Comparison of ENCODE assay signal across 25 cellular contexts in the genomic region with DNA sequence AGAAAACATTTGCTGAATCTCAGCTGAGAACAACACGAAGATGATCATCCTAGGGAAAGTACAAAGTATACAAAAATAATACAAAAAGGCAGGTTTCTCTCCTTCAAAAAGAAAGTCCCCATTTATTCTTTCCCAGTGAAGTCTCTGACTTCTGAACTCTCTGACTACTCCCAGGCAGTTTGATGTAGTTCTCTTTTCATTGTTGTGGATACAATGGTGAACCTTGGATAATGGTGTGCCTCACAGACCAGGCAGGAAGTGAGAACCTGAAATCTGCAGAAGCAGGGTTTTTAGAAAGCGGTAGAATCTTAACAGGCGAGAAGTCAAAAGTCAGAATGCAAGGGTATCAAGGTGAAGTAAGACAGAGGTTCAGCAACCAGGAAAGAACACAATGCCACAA.
DNase-seq lines count a peak whose midpoint lies in the region; ATAC-seq and TF ChIP-seq lines count a peak whose summit lies in the region.
"Had no signal": no experiment of that assay in that cellular context is flagged by ENCODE, and none has a peak within 500 bp of the region (broad histone marks: within the 10 kb centered on the region; RNA-seq: fewer than 3 reads in every experiment).

No MANE protein-coding gene starts in this region.

- H3K4me1 ChIP-seq in GM23338 (ENCODE audit: insufficient read depth) (peaks cover 27% of the 10 kb centered on the region), SJSA1 (replicated peaks) (peaks cover 21% of the 10 kb centered on the region), neuron (ENCODE audit: insufficient read depth, low read length) (peaks cover 49% of the 10 kb centered on the region)
- H3K4me1 ChIP-seq: psoas muscle had no signal

- H3K9me3 Mint-ChIP-seq in GM23338 (peaks cover 18% of the 10 kb centered on the region), glutamatergic neuron (ENCODE audit: unreplicated experiment) (peaks cover 5% of the 10 kb centered on the region), immature natural killer cell (no peaks in the 10 kb centered on the region)
- H3K9me3 Mint-ChIP-seq: activated CD4-positive, alpha-beta memory T cell treated with anti-CD3 and anti-CD28 coated beads for 36 hours; T-helper 1 cell treated with Interleukin-12 subunit alpha and Interleukin-12 subunit beta and Interleukin-4 antibody, amounts not matched to agents 30 μg/mL and 1 μg/mL, for 36 hours had no signal

- H3K36me3 Mint-ChIP-seq in GM23338 (ENCODE audit: low read depth) = peaks cover 12% of the 10 kb centered on the region
- no peaks in the 10 kb centered on the region for H3K36me3 Mint-ChIP-seq in glutamatergic neuron (ENCODE audit: unreplicated experiment)
- no peaks in the 10 kb centered on the region for H3K36me3 Mint-ChIP-seq in immature natural killer cell
- H3K36me3 Mint-ChIP-seq: activated CD4-positive, alpha-beta memory T cell treated with anti-CD3 and anti-CD28 coated beads for 36 hours had no signal

- TF ChIP-seq CTCF in GM23338 (conservative IDR thresholded peaks at IDR 0.05; ENCODE audit: low read depth in 2 of 2) = no peak
- TF ChIP-seq CTCF in glutamatergic neuron (IDR thresholded peaks at IDR 0.05; ENCODE audit: partially characterized antibody, unreplicated experiment) = no peak

- H3F3A ChIP-seq in GM23338 (replicated peaks; ENCODE audit: low read depth) = no peaks in the 10 kb centered on the region

- H3K27ac ChIP-seq in GM23338 (ENCODE audit: low read depth) = peak overlapping the region; percentile 75
- H3K27ac ChIP-seq in SJSA1 = 0 out of 2 replicates have a peak overlapping the region, but pooled peaks have one; percentile 29
- H3K27ac ChIP-seq: gastroesophageal sphincter, KMS-11, PC-9, psoas muscle, tibial artery had no signal

- H3K27ac Mint-ChIP-seq in GM23338 (peak overlapping the region; percentile 86), glutamatergic neuron (ENCODE audit: unreplicated experiment) (peak overlapping the region; percentile 87), immature natural killer cell (no peak overlapping the region)
- H3K27ac Mint-ChIP-seq: activated CD4-positive, alpha-beta memory T cell treated with anti-CD3 and anti-CD28 coated beads for 36 hours; T-helper 1 cell treated with Interleukin-12 subunit alpha and Interleukin-12 subunit beta and Interleukin-4 antibody, amounts not matched to agents 30 μg/mL and 1 μg/mL, for 36 hours had no signal

- H3K27me3 ChIP-seq in GM23338 (ENCODE audit: insufficient read depth) (no peaks in the 10 kb centered on the region), SJSA1 (replicated peaks) (no peaks in the 10 kb centered on the region), neuron (ENCODE audit: insufficient read depth, low read length) (no peaks in the 10 kb centered on the region)
- H3K27me3 ChIP-seq: gastroesophageal sphincter, tibial artery had no signal

- H2AFZ ChIP-seq in GM23338 (peak overlapping the region; percentile 73), neuron (ENCODE audit: low read depth, low read length) (peak overlapping the region; percentile 32)
- H2AFZ ChIP-seq: PC-9 had no signal

- H3K4me1 Mint-ChIP-seq in GM23338 (peaks cover 38% of the 10 kb centered on the region), glutamatergic neuron (ENCODE audit: low read depth, unreplicated experiment) (peaks cover 32% of the 10 kb centered on the region), immature natural killer cell (peaks cover 5 to 11% of the 10 kb centered on the region in 2 donors)

- peak; percentile 29; the same call in 1 of the 3 replicates for ATAC-seq in GM23338
- ATAC-seq: SK-N-SH treated with all-trans-retinoic acid at 6 μM for 48 hours had no signal

- H3K9me3 ChIP-seq in SJSA1 (replicated peaks) (no peaks in the 10 kb centered on the region), neuron (ENCODE audit: low read length) (peaks cover 4% of the 10 kb centered on the region)
- H3K9me3 ChIP-seq: gastroesophageal sphincter, psoas muscle, tibial artery had no signal

- no peak overlapping the region for H3K4me3 ChIP-seq in GM23338
- no peak overlapping the region for H3K4me3 ChIP-seq in SJSA1
- H3K4me3 ChIP-seq in neuron (ENCODE audit: low read length) = no peak overlapping the region
- H3K4me3 ChIP-seq: gastroesophageal sphincter, PC-9, psoas muscle, tibial artery had no signal

- H3K9me2 ChIP-seq in GM23338 (ENCODE audit: insufficient read depth) = peaks cover 5% of the 10 kb centered on the region; the same call in 1 of the 2 replicates

- H3K4me3 Mint-ChIP-seq in GM23338 (no peak overlapping the region; the same call in 2 of the 3 replicates), glutamatergic neuron (ENCODE audit: unreplicated experiment) (peak overlapping the region; percentile 9), immature natural killer cell (no peak overlapping the region)
- H3K4me3 Mint-ChIP-seq: activated CD4-positive, alpha-beta memory T cell treated with anti-CD3 and anti-CD28 coated beads for 36 hours; T-helper 1 cell treated with Interleukin-12 subunit alpha and Interleukin-12 subunit beta and Interleukin-4 antibody, amounts not matched to agents 30 μg/mL and 1 μg/mL, for 36 hours had no signal

- H3K4me2 ChIP-seq in GM23338 = peak overlapping the region; percentile 35; the same call in 1 of the 2 replicates
- H3K4me2 ChIP-seq: KMS-11, PC-9 had no signal

- H3K27me3 Mint-ChIP-seq in GM23338 (ENCODE audit: insufficient read depth, low read depth, poor library complexity) (peaks cover 16% of the 10 kb centered on the region), glutamatergic neuron (ENCODE audit: unreplicated experiment) (no peaks in the 10 kb centered on the region), immature natural killer cell (ENCODE audit: low read depth in 3 of 3) (peaks cover 0 to 3% (median 2%) of the 10 kb centered on the region in 3 donors)
- H3K27me3 Mint-ChIP-seq: activated CD4-positive, alpha-beta memory T cell treated with anti-CD3 and anti-CD28 coated beads for 36 hours had no signal

- no peaks in the 10 kb centered on the region for H3K79me2 ChIP-seq in GM23338 (replicated peaks; ENCODE audit: insufficient read depth)

- H3K36me3 ChIP-seq in GM23338 (ENCODE audit: insufficient read depth) (no peaks in the 10 kb centered on the region), SJSA1 (no peaks in the 10 kb centered on the region), neuron (ENCODE audit: insufficient read depth, low read length) (no peaks in the 10 kb centered on the region)
- H3K36me3 ChIP-seq: gastroesophageal sphincter, tibial artery had no signal

- no peaks in the 10 kb centered on the region for H4K20me1 ChIP-seq in GM23338 (replicated peaks; ENCODE audit: insufficient read depth)

- DNase-seq in GM23338 (ENCODE audit: low spot score) (no peak), SJSA1 (ENCODE audit: low read depth in 1 of 2, low spot score in 2 of 2) (no peak), glutamatergic neuron (no peak), GF-D8 (lab: John Stamatoyannopoulos, UW) (no peak), immature natural killer cell (no peak), MV-4-11 (lab: John Stamatoyannopoulos, UW) (no peak), cortex of kidney (lab: John Stamatoyannopoulos, UW) (no peak)
- DNase-seq: activated CD4-positive, alpha-beta memory T cell treated with anti-CD3 and anti-CD28 coated beads for 36 hours; activated CD8-positive, alpha-beta memory T cell treated with anti-CD3 and anti-CD28 coated beads, Interleukin-2, amount 50 U/mL, for 4 hours; activated naive CD4-positive, alpha-beta T cell treated with Interleukin-2 at 50 U/mL for 16 hours; GOT3; hippocampal formation; NCI-H2029; NCI-H2227 treated with DMSO at 0.1 percent for 48 hours; NCI-H526; PC-9; psoas muscle; stimulated activated CD4-positive, alpha-beta T cell treated with anti-CD3 and anti-CD28 coated beads, Interleukin-12 subunit alpha, Interleukin-12 subunit beta, amount 100 ng/mL, for 4 hours; stimulated activated CD4-positive, alpha-beta T cell treated with anti-CD3 and anti-CD28 coated beads, Interleukin-4, amount 100 ng/mL, for 24 hours had no signal

TF ChIP-seq in GM23338, 12 proteins besides CTCF, POLR2A, EP300 and RAD21 (continues in another document):
- TF ChIP-seq, protein P1, sequence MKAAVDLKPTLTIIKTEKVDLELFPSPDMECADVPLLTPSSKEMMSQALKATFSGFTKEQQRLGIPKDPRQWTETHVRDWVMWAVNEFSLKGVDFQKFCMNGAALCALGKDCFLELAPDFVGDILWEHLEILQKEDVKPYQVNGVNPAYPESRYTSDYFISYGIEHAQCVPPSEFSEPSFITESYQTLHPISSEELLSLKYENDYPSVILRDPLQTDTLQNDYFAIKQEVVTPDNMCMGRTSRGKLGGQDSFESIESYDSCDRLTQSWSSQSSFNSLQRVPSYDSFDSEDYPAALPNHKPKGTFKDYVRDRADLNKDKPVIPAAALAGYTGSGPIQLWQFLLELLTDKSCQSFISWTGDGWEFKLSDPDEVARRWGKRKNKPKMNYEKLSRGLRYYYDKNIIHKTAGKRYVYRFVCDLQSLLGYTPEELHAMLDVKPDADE (IDR thresholded peaks at IDR 0.05) = no peak
- no peak for TF ChIP-seq CREB1 (CRISPR knock-in tag; IDR thresholded peaks at IDR 0.05; ENCODE audit: low read depth)
- TF ChIP-seq NANOG (IDR thresholded peaks at IDR 0.05; ENCODE audit: borderline replicate concordance) = no peak
- TF ChIP-seq EZH2phosphoT487 (IDR thresholded peaks at IDR 0.05; ENCODE audit: unreplicated experiment) = no peak
- TF ChIP-seq STAT1 (IDR thresholded peaks at IDR 0.05; ENCODE audit: unreplicated experiment) = no peak
- no peak for TF ChIP-seq ZNF114 (CRISPR knock-in tag; IDR thresholded peaks at IDR 0.05)

Comparison
In these comparisons a context has a peak if more than half of its experiments do, and no peak if none do; other contexts are left out.
1. H3K27ac Mint-ChIP-seq: peak in GM23338 (single experiment) and glutamatergic neuron (single experiment); none in immature natural killer cell (0 of 6).